In the genomic region with DNA sequence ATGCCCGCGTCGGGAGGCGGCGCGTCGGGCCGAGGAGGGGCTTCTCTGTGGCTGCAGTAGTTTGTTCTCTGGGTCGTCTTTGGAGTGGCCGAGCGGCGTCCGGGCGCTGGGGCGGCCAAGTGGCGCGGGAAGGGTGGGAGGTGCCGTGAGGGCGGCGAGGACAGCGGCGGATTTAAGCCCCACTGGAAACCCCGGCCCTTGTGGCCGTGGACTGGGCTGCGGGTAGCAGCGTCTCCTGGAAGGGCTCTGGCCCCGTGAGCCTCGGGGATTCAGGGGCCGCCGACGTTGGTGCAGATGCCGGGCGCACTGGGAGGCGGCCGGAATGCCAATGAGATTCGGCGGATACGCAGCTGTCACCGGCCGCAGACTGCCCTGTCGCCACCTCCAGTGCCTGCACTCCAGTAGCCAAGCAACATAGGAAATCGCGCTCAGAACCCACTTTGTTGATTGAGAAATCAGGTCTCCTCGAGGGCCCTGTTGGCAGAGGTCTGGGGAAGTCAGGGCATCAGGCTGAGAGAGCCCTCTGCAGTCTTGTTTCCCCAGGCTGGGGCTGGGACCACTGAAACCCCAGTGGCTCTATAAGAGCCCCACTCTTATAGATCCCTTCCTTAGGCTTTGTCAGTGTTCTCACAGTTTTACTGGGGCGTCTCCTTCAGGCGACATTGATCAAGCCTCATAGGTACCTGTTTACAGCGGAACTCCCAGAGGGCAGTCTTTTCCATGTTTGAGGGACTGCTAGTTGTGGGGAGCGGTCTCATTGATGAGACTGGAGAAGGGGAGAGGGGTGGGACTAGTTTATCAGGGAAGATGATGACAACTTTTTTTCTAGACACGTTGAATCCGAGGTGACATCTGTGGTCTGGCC, we compare ENCODE assay signal across 8 cellular contexts. TPM values are rescaled to one million over a fixed set of nuclear protein-coding genes. Genes with fewer than 3 reads are reported as not detected.
DNase-seq lines count a peak whose midpoint lies in the region; ATAC-seq and TF ChIP-seq lines count a peak whose summit lies in the region.

No MANE protein-coding gene starts in this region.

- H3K4me3 ChIP-seq in OCI-LY1 (ENCODE audit: low read depth, low read length, poor library complexity, severe bottlenecking), result peak overlapping the region; percentile 71
- peak overlapping the region; percentile 82 for H3K4me3 ChIP-seq in smooth muscle cell

- H3K4me3 Mint-ChIP-seq in brain (peak overlapping the region; percentile 81 to 98 (median 89)), immature natural killer cell (peak overlapping the region; percentile 97 to 98 (median 98))

- no peaks in the 10 kb centered on the region for H3K9me2 ChIP-seq in OCI-LY1 (ENCODE audit: low read depth, low read length)

- peak overlapping the region; percentile 70 to 96 (median 84) for H3K27ac Mint-ChIP-seq in brain
- H3K27ac Mint-ChIP-seq in immature natural killer cell, result peak overlapping the region; percentile 97 to 100 (median 100)

- H3K27me3 Mint-ChIP-seq in brain (peaks cover 11% of the 10 kb centered on the region), immature natural killer cell (ENCODE audit: low read depth in 3 of 3) (peaks cover 22 to 33% (median 32%) of the 10 kb centered on the region in 3 donors)

- DNase-seq in activated naive CD4-positive, alpha-beta T cell treated with Interleukin-2 at 50 U/mL for 16 hours, result peak; percentile 8
- no peak for DNase-seq in activated naive CD4-positive, alpha-beta T cell (lab: John Stamatoyannopoulos, UW)
- DNase-seq in immature natural killer cell, result peak; percentile 79 to 81 (median 80)
- peak; percentile 77 for DNase-seq in smooth muscle cell (lab: John Stamatoyannopoulos, UW; ENCODE audit: unreplicated experiment)

- H3K27me3 ChIP-seq in OCI-LY1 (ENCODE audit: insufficient read depth, low read length) (no peaks in the 10 kb centered on the region), smooth muscle cell (ENCODE audit: low read depth) (no peaks in the 10 kb centered on the region)

- peaks cover 27% of the 10 kb centered on the region for H3K36me3 Mint-ChIP-seq in brain
- H3K36me3 Mint-ChIP-seq in immature natural killer cell, result peaks cover 10 to 14% (median 12%) of the 10 kb centered on the region in 3 donors

- ATAC-seq in HG02885 (IDR thresholded peaks at IDR 0.05; ENCODE audit: poor library complexity, unreplicated experiment), result peak; percentile 18
- ATAC-seq in GM18861 (IDR thresholded peaks at IDR 0.05; ENCODE audit: unreplicated experiment), result no peak

- H3K27ac ChIP-seq in OCI-LY1 (ENCODE audit: low read depth, low read length, poor library complexity, severe bottlenecking) (peak overlapping the region; percentile 89), smooth muscle cell (ENCODE audit: low read depth) (peak overlapping the region; percentile 88)

- no peaks in the 10 kb centered on the region for H3K9me3 ChIP-seq in OCI-LY1 (ENCODE audit: low read length)
- H3K9me3 ChIP-seq in smooth muscle cell (replicated peaks; ENCODE audit: low read depth), result no peaks in the 10 kb centered on the region

- H3K9me3 Mint-ChIP-seq in brain, result peaks cover 0 to 3% (median 0%) of the 10 kb centered on the region in 5 experiments
- H3K9me3 Mint-ChIP-seq in immature natural killer cell, result peaks cover 0 to 2% (median 0%) of the 10 kb centered on the region in 6 donors

- H2AFZ ChIP-seq in OCI-LY1 (ENCODE audit: low read length) (no peak overlapping the region), smooth muscle cell (ENCODE audit: low read depth) (peak overlapping the region; percentile 67)

- H4K20me1 ChIP-seq in OCI-LY1 (ENCODE audit: insufficient read depth, low read length), result no peaks in the 10 kb centered on the region
- H4K20me1 ChIP-seq in smooth muscle cell (ENCODE audit: low read depth), result peaks cover 47% of the 10 kb centered on the region

- TF ChIP-seq CTCF in OCI-LY1 (IDR thresholded peaks at IDR 0.05; ENCODE audit: low read length) (no peak), brain (conservative IDR thresholded peaks at IDR 0.05) (no peak), smooth muscle cell (IDR thresholded peaks at IDR 0.05; ENCODE audit: borderline replicate concordance, insufficient read depth, poor library complexity, severe bottlenecking) (no peak)

- 7% methylated on average over 38 of the region's 50 CpGs for WGBS in smooth muscle cell (ENCODE audit: low lambda C conversion rate)

- H3K4me1 ChIP-seq in OCI-LY1 (ENCODE audit: insufficient read depth, low read length, severe bottlenecking) (peaks cover 62% of the 10 kb centered on the region), smooth muscle cell (ENCODE audit: low read depth) (peaks cover 14% of the 10 kb centered on the region)

- H3K4me2 ChIP-seq in OCI-LY1 (ENCODE audit: low read length), result peak overlapping the region; percentile 97
- peak overlapping the region; percentile 86 for H3K4me2 ChIP-seq in smooth muscle cell

- H3F3A ChIP-seq in OCI-LY1 (ENCODE audit: insufficient read depth, low read length), result no peaks in the 10 kb centered on the region
- H3F3A ChIP-seq in smooth muscle cell (ENCODE audit: low read depth), result peaks cover 9% of the 10 kb centered on the region

- H3K79me2 ChIP-seq in OCI-LY1 (ENCODE audit: insufficient read depth, low read length), result peaks cover 47% of the 10 kb centered on the region
- peaks cover 54% of the 10 kb centered on the region for H3K79me2 ChIP-seq in smooth muscle cell (ENCODE audit: low read depth)

- peaks cover 32% of the 10 kb centered on the region for H3K36me3 ChIP-seq in OCI-LY1 (ENCODE audit: insufficient read depth, low read length)
- no peaks in the 10 kb centered on the region for H3K36me3 ChIP-seq in smooth muscle cell (ENCODE audit: low read depth)

- H3K9ac ChIP-seq in OCI-LY1 (ENCODE audit: low read length) (peak overlapping the region; percentile 88), smooth muscle cell (ENCODE audit: low read depth) (peak overlapping the region; percentile 90)

- H3K4me1 Mint-ChIP-seq in brain, result peaks cover 74% of the 10 kb centered on the region
- H3K4me1 Mint-ChIP-seq in immature natural killer cell, result peaks cover 56 to 70% of the 10 kb centered on the region in 2 donors

RNA-seq across cellular contexts. Expression of a gene that starts 0.6 kb away (rescaled TPM):
- 10.4 TPM for polyA plus RNA-seq in brain (ENCODE audit: insufficient read depth, low read depth, low replicate concordance)
- polyA plus RNA-seq in immature natural killer cell, result 1 to 10 TPM; 3.5 to 7.0 (median 5.5) TPM
- 13.7 and 17.3 TPM in 2 replicates for total RNA-seq in smooth muscle cell
- 6.0 and 7.5 TPM in 2 replicates for polyA plus RNA-seq in smooth muscle cell

RNA-seq across cellular contexts. Expression of a gene that starts 12.0 kb away (rescaled TPM):
- polyA plus RNA-seq in brain (ENCODE audit: insufficient read depth, low read depth, low replicate concordance), result 31.2 TPM
- 100 to 1,000 TPM in 1 of 3 donors, 10 to 100 TPM in 2; 60.3 to 129 (median 94.2) TPM for polyA plus RNA-seq in immature natural killer cell
- 43.7 and 49.6 TPM in 2 replicates for total RNA-seq in smooth muscle cell
- polyA plus RNA-seq in smooth muscle cell, result 45.3 and 46.1 TPM in 2 replicates

RNA-seq across cellular contexts. Expression of a gene that starts 58.7 kb away (rescaled TPM):
- polyA plus RNA-seq in brain (ENCODE audit: insufficient read depth, low read depth, low replicate concordance), result 60.1 TPM
- 10 to 100 TPM in 1 of 3 donors, 1 to 10 TPM in 2; 6.1 to 11.2 (median 7.0) TPM for polyA plus RNA-seq in immature natural killer cell
- 4.9 and 11.4 TPM in 2 replicates for total RNA-seq in smooth muscle cell
- 0.65 and 4.5 TPM in 2 replicates for polyA plus RNA-seq in smooth muscle cell

Comparison
In these comparisons a context has a peak if more than half of its experiments do, and no peak if none do; other contexts are left out.
1. DNase-seq: peak in activated naive CD4-positive, alpha-beta T cell treated with Interleukin-2 at 50 U/mL for 16 hours (single experiment), immature natural killer cell (3 of 3) and smooth muscle cell (single experiment); none in activated naive CD4-positive, alpha-beta T cell (0 of 4).